In the genomic region with DNA sequence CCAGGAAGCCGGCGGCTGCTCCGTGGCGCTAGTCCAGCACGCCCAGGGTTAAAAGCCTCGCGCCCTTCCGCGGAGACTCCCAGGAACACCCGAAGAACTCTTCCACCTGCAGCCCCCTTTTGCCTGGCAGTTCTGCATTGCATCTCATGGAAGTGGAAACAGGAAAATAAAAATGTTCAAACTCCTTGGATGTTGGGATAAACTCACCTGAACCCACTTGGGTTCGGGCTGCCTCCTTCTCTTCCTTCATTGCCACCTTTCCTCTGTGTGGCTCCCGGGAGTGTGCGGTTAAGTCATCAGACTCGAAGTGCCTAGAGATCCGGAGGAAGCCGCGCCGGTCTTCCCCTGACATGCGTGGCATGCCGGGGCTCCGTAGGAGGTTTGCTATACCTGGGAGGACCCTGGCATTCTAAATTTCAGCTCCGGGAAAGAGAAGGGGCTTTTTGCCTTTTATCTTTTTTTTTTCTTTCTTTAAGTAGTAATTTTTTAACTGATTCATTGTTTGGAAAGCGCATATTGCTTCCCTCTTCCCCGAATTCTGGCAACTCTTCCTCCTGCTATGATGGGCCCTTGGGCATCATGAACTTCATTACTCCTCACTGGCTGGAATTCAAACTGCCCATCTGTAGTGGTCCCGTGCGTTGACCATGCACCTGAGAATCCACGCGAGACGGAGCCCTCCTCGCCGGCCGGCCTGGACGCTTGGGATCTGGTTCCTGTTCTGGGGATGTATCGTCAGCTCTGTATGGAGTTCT, we compare ENCODE assay signal across 9 cellular contexts.
A peak's percentile ranks its signal among the peaks of the same experiment; 100 is the strongest.
DNase-seq lines count a peak whose midpoint lies in the region; ATAC-seq, FAIRE-seq and TF ChIP-seq lines count a peak whose summit lies in the region.
"Had no signal": no experiment of that assay in that cellular context is flagged by ENCODE, and none has a peak within 500 bp of the region (broad histone marks: within the 10 kb centered on the region; RNA-seq: fewer than 3 reads in every experiment).

No MANE protein-coding gene starts in this region.

- 0 to 2% methylated on average over 34 of the region's 34 CpGs for WGBS in body of pancreas, 2 donors
- WGBS in suprapubic skin, result 4% methylated on average over 34 of the region's 34 CpGs

- H3K27ac Mint-ChIP-seq in activated CD4-positive, alpha-beta T cell treated with anti-CD3 and anti-CD28 coated beads for 36 hours, result no peak overlapping the region

- H3K9me3 ChIP-seq in body of pancreas, result no peaks in the 10 kb centered on the region
- no peaks in the 10 kb centered on the region for H3K9me3 ChIP-seq in kidney (ENCODE audit: control insufficient read depth in 1 of 2, low read length in 2 of 2)
- H3K9me3 ChIP-seq in suprapubic skin, result no peaks in the 10 kb centered on the region

- no peaks in the 10 kb centered on the region for H3K9me3 Mint-ChIP-seq in activated CD4-positive, alpha-beta T cell treated with anti-CD3 and anti-CD28 coated beads for 36 hours (ENCODE audit: low read depth)

- no peaks in the 10 kb centered on the region for H3K27me3 ChIP-seq in body of pancreas
- H3K27me3 ChIP-seq in suprapubic skin, result peaks cover 42% of the 10 kb centered on the region

- H3K4me1 Mint-ChIP-seq in activated CD4-positive, alpha-beta T cell treated with anti-CD3 and anti-CD28 coated beads for 36 hours, result no peaks in the 10 kb centered on the region

- peak overlapping the region; percentile 30 to 59 (median 55) for H3K27ac ChIP-seq in body of pancreas
- H3K27ac ChIP-seq in kidney (ENCODE audit: low read depth in 2 of 2, low read length in 2 of 2), result no peak overlapping the region
- no peak overlapping the region for H3K27ac ChIP-seq in suprapubic skin
- H3K27ac ChIP-seq: epithelial cell of prostate had no signal

- no peak overlapping the region for H3K4me3 Mint-ChIP-seq in activated CD4-positive, alpha-beta T cell treated with anti-CD3 and anti-CD28 coated beads for 36 hours

- intact Hi-C loops in body of pancreas (cut with DNase I), result no loop called here
- intact Hi-C loops in kidney (cut with DNase I), result no loop called here
- intact Hi-C loops in activated CD4-positive, alpha-beta T cell treated with anti-CD3 and anti-CD28 coated beads for 36 hours (cut with DNase I, micrococcal nuclease), result no loop called here

- H3K4me3 ChIP-seq in body of pancreas (peak overlapping the region; percentile 45 to 60), kidney (ENCODE audit: low read length in 2 of 2) (peak overlapping the region; percentile 52 to 59), suprapubic skin (peak overlapping the region; percentile 56)

- DNase-seq in NCI-H1417 (lab: John Stamatoyannopoulos, UW), result peak in 2 of 3 experiments; percentile 63 to 89
- no peak for DNase-seq in NCI-H1417 treated with DMSO at 0.1 percent for 48 hours (lab: John Stamatoyannopoulos, UW)
- peak; percentile 26 to 55 (median 34) for DNase-seq in body of pancreas
- peak; percentile 79 for DNase-seq in kidney
- no peak for DNase-seq in suprapubic skin (ENCODE audit: low spot score in 2 of 2)
- no peak for DNase-seq in activated T-cell treated with anti-CD3 and anti-CD28 coated beads, Interleukin-2, amount 50 U/mL, for 1 hour
- no peak for DNase-seq in activated CD4-positive, alpha-beta T cell treated with anti-CD3 and anti-CD28 coated beads for 36 hours

- TF ChIP-seq CTCF in body of pancreas (IDR thresholded peaks at IDR 0.05) (no peak), kidney (IDR thresholded peaks at IDR 0.05; ENCODE audit: borderline replicate concordance, extremely low read depth, insufficient read depth) (no peak), suprapubic skin (IDR thresholded peaks at IDR 0.05) (no peak)

- POLR2A ChIA-PET in activated CD4-positive, alpha-beta T cell treated with anti-CD3 and anti-CD28 coated beads for 36 hours (lab: Charles Lee), result no interaction called here

- H3K27me3 Mint-ChIP-seq in activated CD4-positive, alpha-beta T cell treated with anti-CD3 and anti-CD28 coated beads for 36 hours, result peaks cover 46% of the 10 kb centered on the region

- peak; percentile 20 for ATAC-seq in body of pancreas
- no peak for ATAC-seq in GM21423 (IDR thresholded peaks at IDR 0.05; ENCODE audit: unreplicated experiment)
- ATAC-seq in activated CD4-positive, alpha-beta T cell treated with anti-CD3 and anti-CD28 coated beads for 36 hours, result no peak

- TF ChIP-seq POLR2A in body of pancreas (IDR thresholded peaks at IDR 0.05), result no peak
- no peak for TF ChIP-seq POLR2A in suprapubic skin (IDR thresholded peaks at IDR 0.05)

- H3K4me1 ChIP-seq in body of pancreas (peaks cover 34% of the 10 kb centered on the region), kidney (ENCODE audit: control insufficient read depth in 1 of 2, insufficient read depth in 1 of 2, low read depth in 1 of 2, low read length in 2 of 2) (peaks cover 0 to 15% of the 10 kb centered on the region in 2 donors), suprapubic skin (peaks cover 23% of the 10 kb centered on the region)

- H3K36me3 ChIP-seq in body of pancreas (replicated peaks in 1 of 2; ENCODE audit: insufficient read depth in 1 of 2, low read depth in 2 of 2) (no peaks in the 10 kb centered on the region), kidney (ENCODE audit: control insufficient read depth in 1 of 2, insufficient read depth in 2 of 2, low read length in 2 of 2) (no peaks in the 10 kb centered on the region), suprapubic skin (no peaks in the 10 kb centered on the region)

- peak overlapping the region in 1 of 2 donors; percentile 34 for H3K9ac ChIP-seq in kidney (ENCODE audit: low read length in 2 of 2)

- no peaks in the 10 kb centered on the region for H3K36me3 Mint-ChIP-seq in activated CD4-positive, alpha-beta T cell treated with anti-CD3 and anti-CD28 coated beads for 36 hours (ENCODE audit: low read depth)

- CTCF ChIA-PET in activated CD4-positive, alpha-beta T cell treated with anti-CD3 and anti-CD28 coated beads for 36 hours (lab: Charles Lee), result no interaction called here

- no peak for TF ChIP-seq EP300 in suprapubic skin (IDR thresholded peaks at IDR 0.05)

- FAIRE-seq in kidney (lab: Jason Lieb, UNC), result no peak

Comparison
In these comparisons a context has a peak if more than half of its experiments do, and no peak if none do; other contexts are left out.
1. DNase-seq: peak in NCI-H1417 (2 of 3), body of pancreas (4 of 4) and kidney (single experiment); none in NCI-H1417 treated with DMSO at 0.1 percent for 48 hours (single experiment), suprapubic skin (0 of 2), activated T-cell treated with anti-CD3 and anti-CD28 coated beads, Interleukin-2, amount 50 U/mL, for 1 hour (single experiment) and activated CD4-positive, alpha-beta T cell treated with anti-CD3 and anti-CD28 coated beads for 36 hours (single experiment).
2. H3K27ac ChIP-seq: peak in body of pancreas (4 of 4); none in kidney (0 of 2) and suprapubic skin (single experiment).
3. Peak in every context shown above with its lines, with median percentiles within 50 percentile points of each other: H3K4me3 ChIP-seq.